In the genomic region with DNA sequence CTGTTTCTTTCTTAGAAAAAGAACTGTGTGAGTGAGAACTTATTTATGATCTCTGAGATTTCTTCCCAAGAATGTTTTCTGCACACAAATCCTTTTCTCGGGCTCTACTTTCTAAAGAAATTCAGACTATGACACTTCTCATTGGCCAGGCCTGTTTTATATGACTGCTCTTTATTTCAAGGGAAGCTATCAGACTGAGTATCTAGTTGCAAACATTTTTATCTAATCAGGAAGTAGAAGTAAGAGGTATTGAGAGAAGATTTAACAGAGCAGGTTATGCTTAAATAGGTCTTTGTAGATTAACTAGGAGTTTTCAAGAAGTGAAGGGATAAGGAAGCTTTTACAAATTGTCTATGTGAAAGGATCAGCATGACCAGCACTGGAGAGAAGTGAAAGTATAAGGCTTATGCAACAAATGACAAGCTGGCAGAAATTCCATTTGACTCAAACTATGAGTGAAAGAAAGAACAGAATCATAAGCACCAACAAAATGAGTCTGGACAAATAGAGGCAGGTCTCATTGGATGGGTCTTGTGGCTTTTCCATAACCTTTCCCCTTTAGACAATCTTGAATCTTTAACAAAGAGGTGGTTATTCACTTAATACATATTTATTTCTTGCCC, we compare ENCODE assay signal across 19 cellular contexts.
DNase-seq lines count a peak whose midpoint lies in the region; ATAC-seq and TF ChIP-seq lines count a peak whose summit lies in the region.
"Had no signal": no experiment of that assay in that cellular context is flagged by ENCODE, and none has a peak within 500 bp of the region (broad histone marks: within the 10 kb centered on the region; RNA-seq: fewer than 3 reads in every experiment).

No MANE protein-coding gene starts in this region.

- BruUV-seq in MCF 10A (replicated peaks; lab: Mats Ljungman, UMichigan), result no TSS peak

- H3K27me3 ChIP-seq in SK-N-SH (ENCODE audit: insufficient read depth), result no peaks in the 10 kb centered on the region
- H3K27me3 ChIP-seq: left lung, testis had no signal

- H3K4me3 ChIP-seq in SK-N-SH (ENCODE audit: low read depth in 2 of 2, low read length in 1 of 2), result no peak overlapping the region
- H3K4me3 ChIP-seq: left lung, testis had no signal

- TF ChIP-seq CTCF in SK-N-SH (IDR thresholded peaks at IDR 0.05) (no peak), MCF 10A (IDR thresholded peaks at IDR 0.05; ENCODE audit: unreplicated experiment) (no peak)

- no peaks in the 10 kb centered on the region for H3F3A ChIP-seq in SK-N-SH (replicated peaks; ENCODE audit: insufficient read depth)

- intact Hi-C loops in MCF 10A (cut with micrococcal nuclease), result no loop called here

- H3K36me3 ChIP-seq in SK-N-SH (replicated peaks in 1 of 2; ENCODE audit: control insufficient read depth in 1 of 2, insufficient read depth in 2 of 2, low read length in 1 of 2), result no peaks in the 10 kb centered on the region
- H3K36me3 ChIP-seq: left lung had no signal

- no peak for TF ChIP-seq RAD21 in SK-N-SH (IDR thresholded peaks at IDR 0.05; ENCODE audit: low read length)

- H3K79me2 ChIP-seq in SK-N-SH (ENCODE audit: insufficient read depth), result no peaks in the 10 kb centered on the region

- no peak overlapping the region for H3K27ac ChIP-seq in SK-N-SH (ENCODE audit: low read depth in 2 of 2, low read length in 1 of 2)
- H3K27ac ChIP-seq: left lung, testis had no signal

- H3K4me3 Mint-ChIP-seq in MCF 10A (ENCODE audit: unreplicated experiment), result no peak overlapping the region
- H3K4me3 Mint-ChIP-seq: activated B cell treated with CpG ODN at 0.5 μM for 24 hours; naive thymus-derived CD4-positive, alpha-beta T cell; T-cell had no signal

- no peak overlapping the region for H3K4me2 ChIP-seq in SK-N-SH

- no peak overlapping the region for H2AFZ ChIP-seq in SK-N-SH (ENCODE audit: low read depth)

- CTCF ChIA-PET in SK-N-SH (lab: Yijun Ruan, JAX) (interaction anchor here (1.0 to 1.5 kb wide), 2 partner anchors 13 to 230 kb away, joined by 4 read pairs; no protein-coding TSS in a partner anchor), MCF 10A (lab: Yijun Ruan, JAX) (interaction anchor here (0.7 to 1.2 kb wide), 3 partner anchors 56 to 249 kb away, joined by 3 read pairs; no protein-coding TSS in a partner anchor)

- H3K4me1 ChIP-seq in SK-N-SH (ENCODE audit: control insufficient read depth in 1 of 2, insufficient read depth in 2 of 2, low read depth in 1 of 2, low read length in 1 of 2), result no peaks in the 10 kb centered on the region
- H3K4me1 ChIP-seq: left lung, testis had no signal

- no peaks in the 10 kb centered on the region for H3K4me1 Mint-ChIP-seq in MCF 10A (ENCODE audit: insufficient read depth, unreplicated experiment)
- H3K4me1 Mint-ChIP-seq: T-cell had no signal

- TF ChIP-seq EP300 in SK-N-SH (IDR thresholded peaks at IDR 0.05; ENCODE audit: borderline replicate concordance in 1 of 2, low read depth in 1 of 2, low read length in 1 of 2), result no peak

- no peaks in the 10 kb centered on the region for H3K27me3 Mint-ChIP-seq in MCF 10A (ENCODE audit: insufficient read depth, unreplicated experiment)
- H3K27me3 Mint-ChIP-seq: activated B cell treated with CpG ODN at 0.5 μM for 24 hours; naive thymus-derived CD4-positive, alpha-beta T cell; T-cell had no signal

- ATAC-seq in GM18511 (IDR thresholded peaks at IDR 0.05; ENCODE audit: unreplicated experiment) (peak; percentile 92), GM21381 (IDR thresholded peaks at IDR 0.05; ENCODE audit: unreplicated experiment) (peak; percentile 48), HG03066 (IDR thresholded peaks at IDR 0.05; ENCODE audit: low read depth, unreplicated experiment) (peak; percentile 61), GM21367 (IDR thresholded peaks at IDR 0.05; ENCODE audit: unreplicated experiment) (no peak)
- ATAC-seq: activated naive CD4-positive, alpha-beta T cell treated with anti-CD3 and anti-CD28 coated beads, Interleukin-2, amount 50 U/mL, for 72 hours; left lung; naive thymus-derived CD4-positive, alpha-beta T cell; Panc1; T-cell had no signal

- DNase-seq in OCI-M1 (lab: John Stamatoyannopoulos, UW), result peak; percentile 14
- no peak for DNase-seq in SK-N-SH
- DNase-seq in occipital lobe (lab: John Stamatoyannopoulos, UW), result no peak
- no peak for DNase-seq in MCF 10A (ENCODE audit: unreplicated experiment)
- DNase-seq: activated B cell treated with CpG ODN at 0.5 μM for 24 hours; activated CD8-positive, alpha-beta memory T cell treated with anti-CD3 and anti-CD28 coated beads, Interleukin-2, amount 50 U/mL, for 4 hours; KBM-7; left lung; naive thymus-derived CD4-positive, alpha-beta T cell; NCI-H1436 treated with DMSO at 0.1 percent for 48 hours; NCI-H446 treated with DMSO at 0.1 percent for 48 hours; T-cell; testis had no signal

- POLR2A ChIA-PET in SK-N-SH (lab: Yijun Ruan, JAX) (no interaction called here), MCF 10A (lab: Yijun Ruan, JAX) (interaction anchor here (0.7 kb wide), 1 partner anchor 64 kb away, joined by 3 read pairs; no protein-coding TSS in a partner anchor)

- peaks cover 7% of the 10 kb centered on the region for H3K9me3 Mint-ChIP-seq in MCF 10A (ENCODE audit: unreplicated experiment)
- H3K9me3 Mint-ChIP-seq: activated B cell treated with CpG ODN at 0.5 μM for 24 hours had no signal

- WGBS in SK-N-SH (ENCODE audit: low lambda C conversion rate), result 13% methylated on average over 1 of the region's 1 CpG

- H3K9ac ChIP-seq in SK-N-SH, result no peak overlapping the region

- H3K36me3 Mint-ChIP-seq in MCF 10A (ENCODE audit: insufficient read depth, unreplicated experiment), result no peaks in the 10 kb centered on the region
- H3K36me3 Mint-ChIP-seq: activated naive CD4-positive, alpha-beta T cell treated with anti-CD3 and anti-CD28 coated beads, Interleukin-2, amount 50 U/mL, for 72 hours; naive thymus-derived CD4-positive, alpha-beta T cell; T-cell had no signal

- H4K20me1 ChIP-seq in SK-N-SH (ENCODE audit: insufficient read depth), result no peaks in the 10 kb centered on the region

- no peaks in the 10 kb centered on the region for H3K9me2 ChIP-seq in SK-N-SH

- no peaks in the 10 kb centered on the region for H3K9me3 ChIP-seq in SK-N-SH
- H3K9me3 ChIP-seq: left lung, testis had no signal

- H3K27ac Mint-ChIP-seq in MCF 10A (ENCODE audit: low read depth, unreplicated experiment), result no peak overlapping the region
- H3K27ac Mint-ChIP-seq: activated B cell treated with CpG ODN at 0.5 μM for 24 hours; activated naive CD4-positive, alpha-beta T cell treated with anti-CD3 and anti-CD28 coated beads, Interleukin-2, amount 50 U/mL, for 72 hours; T-cell had no signal

TF ChIP-seq in SK-N-SH, 30 proteins besides CTCF, POLR2A, EP300 and RAD21:
- no peak for TF ChIP-seq FOXM1 (IDR thresholded peaks at IDR 0.05; ENCODE audit: low read depth)
- TF ChIP-seq, protein P1, sequence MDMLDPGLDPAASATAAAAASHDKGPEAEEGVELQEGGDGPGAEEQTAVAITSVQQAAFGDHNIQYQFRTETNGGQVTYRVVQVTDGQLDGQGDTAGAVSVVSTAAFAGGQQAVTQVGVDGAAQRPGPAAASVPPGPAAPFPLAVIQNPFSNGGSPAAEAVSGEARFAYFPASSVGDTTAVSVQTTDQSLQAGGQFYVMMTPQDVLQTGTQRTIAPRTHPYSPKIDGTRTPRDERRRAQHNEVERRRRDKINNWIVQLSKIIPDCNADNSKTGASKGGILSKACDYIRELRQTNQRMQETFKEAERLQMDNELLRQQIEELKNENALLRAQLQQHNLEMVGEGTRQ (IDR thresholded peaks at IDR 0.05; ENCODE audit: borderline replicate concordance, low read depth, low read length), result no peak
- TF ChIP-seq FOXJ3 (CRISPR knock-in tag; IDR thresholded peaks at IDR 0.05), result no peak
- TF ChIP-seq USF1 (IDR thresholded peaks at IDR 0.05; ENCODE audit: borderline replicate concordance, low read depth), result no peak
- TF ChIP-seq ZBTB33 (IDR thresholded peaks at IDR 0.05; ENCODE audit: borderline replicate concordance, low read depth), result no peak
- no peak for TF ChIP-seq TEAD4 (IDR thresholded peaks at IDR 0.05; ENCODE audit: borderline replicate concordance, insufficient read depth)
